Comparison of ENCODE assay signal across 8 cellular contexts in the genomic region with DNA sequence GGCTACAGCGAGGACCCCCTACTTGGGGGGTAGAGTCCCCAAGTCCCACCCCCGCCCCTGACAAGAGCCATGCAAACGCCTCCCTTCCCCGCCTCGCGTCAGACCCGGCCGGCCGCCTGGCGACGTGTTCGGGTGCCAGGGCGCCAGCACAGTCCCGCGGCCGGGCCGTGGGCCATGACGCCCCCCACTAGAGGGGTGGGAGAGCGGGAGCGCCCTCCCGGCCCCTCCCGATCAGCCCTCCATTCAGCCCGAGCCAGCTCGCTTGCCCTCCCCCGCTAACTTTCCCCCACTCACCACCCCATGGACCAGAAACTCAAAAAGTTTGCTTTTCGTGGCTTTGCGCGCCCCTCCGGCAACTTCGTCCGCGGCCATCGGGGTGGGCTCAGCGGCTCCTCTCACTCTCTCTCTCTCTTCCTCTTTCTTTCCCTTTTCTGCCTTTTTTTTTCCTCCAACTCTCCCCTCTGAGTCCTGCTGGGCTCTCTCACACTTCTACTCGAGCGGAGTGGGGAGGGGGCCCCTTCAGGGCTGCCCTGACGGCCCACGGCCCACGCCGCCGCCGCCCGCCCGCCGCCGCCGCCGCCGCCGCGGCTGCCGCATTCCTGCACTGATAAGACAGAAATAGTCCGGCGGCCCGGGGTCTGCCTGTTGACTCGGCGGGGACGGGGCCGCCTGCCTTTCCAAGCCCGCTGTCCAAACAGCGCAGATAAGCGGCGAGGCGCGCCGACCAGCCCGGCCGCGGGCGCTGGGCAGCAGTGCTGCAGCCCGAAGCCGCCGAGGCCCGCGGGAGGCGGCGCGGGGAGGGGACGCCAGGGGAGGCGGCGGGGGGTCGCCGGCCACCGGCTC. TPM values are rescaled to one million over a fixed set of nuclear protein-coding genes. Genes with fewer than 3 reads are reported as not detected.
DNase-seq lines count a peak whose midpoint lies in the region; ATAC-seq and TF ChIP-seq lines count a peak whose summit lies in the region.

A gene (minus strand): TSS at position 504 of the 843 bp plus-strand sequence. CDS start 132 bp downstream, at position 372.

- no peaks in the 10 kb centered on the region for H3K9me3 ChIP-seq in subcutaneous abdominal adipose tissue (ENCODE audit: control insufficient read depth in 5 of 5, low read length in 5 of 5)

- peaks cover 41% of the 10 kb centered on the region for H3K27me3 Mint-ChIP-seq in endothelial cell (ENCODE audit: unreplicated experiment)

- no peaks in the 10 kb centered on the region for H3K36me3 ChIP-seq in subcutaneous abdominal adipose tissue (ENCODE audit: control insufficient read depth in 5 of 5, insufficient read depth in 5 of 5, low read length in 5 of 5)

- H3K27me3 ChIP-seq in HL-60 (ENCODE audit: insufficient read depth, poor library complexity, severe bottlenecking) (peaks cover 72% of the 10 kb centered on the region), subcutaneous abdominal adipose tissue (ENCODE audit: control insufficient read depth in 5 of 5, insufficient read depth in 4 of 5, low read length in 5 of 5) (peaks cover 0 to 20% (median 11%) of the 10 kb centered on the region in 5 donors)

- no peak for ATAC-seq in HG02571 (IDR thresholded peaks at IDR 0.05; ENCODE audit: unreplicated experiment)

- no peak within 1 kb of the TSS for H3K27ac Mint-ChIP-seq in endothelial cell (ENCODE audit: unreplicated experiment)

- H3K36me3 Mint-ChIP-seq in endothelial cell (ENCODE audit: low read depth, unreplicated experiment): no peaks in the 10 kb centered on the region

- H3K4me3 ChIP-seq in HL-60 (replicated peaks; ENCODE audit: insufficient read depth, low read length) (peak within 1 kb of the TSS; percentile 7; the same call in 1 of the 2 replicates), WI38 (ENCODE audit: low read depth, low read length) (peak within 1 kb of the TSS; percentile 74), subcutaneous abdominal adipose tissue (ENCODE audit: low read depth in 1 of 5, low read length in 5 of 5) (peak within 1 kb of the TSS; percentile 59 to 68 (median 65))

- peaks cover 33% of the 10 kb centered on the region for H3K4me1 Mint-ChIP-seq in endothelial cell (ENCODE audit: unreplicated experiment)

- H3K27ac ChIP-seq in HL-60 (replicated peaks) (no peak within 1 kb of the TSS), subcutaneous abdominal adipose tissue (ENCODE audit: low read depth, low read length) (peak within 1 kb of the TSS; percentile 72)

- H3K9me3 Mint-ChIP-seq in endothelial cell (ENCODE audit: unreplicated experiment): no peaks in the 10 kb centered on the region

- peak; percentile 66 for DNase-seq in Ammon's horn (ENCODE audit: low spot score)
- no peak for DNase-seq in HL-60 (ENCODE audit: low read depth in 1 of 2, low spot score in 1 of 2)
- DNase-seq in endothelial cell (ENCODE audit: low spot score): peak; percentile 72
- peak; percentile 73 for DNase-seq in medulla oblongata (ENCODE audit: extremely low spot score)
- no peak for DNase-seq in NAMALWA (ENCODE audit: low spot score)

- no peak for TF ChIP-seq CTCF in HL-60 (IDR thresholded peaks at IDR 0.05; ENCODE audit: insufficient read depth, low read length)
- TF ChIP-seq CTCF in WI38 (IDR thresholded peaks at IDR 0.05; ENCODE audit: low read depth, low read length): no peak
- TF ChIP-seq CTCF in endothelial cell (IDR thresholded peaks at IDR 0.05; ENCODE audit: unreplicated experiment): no peak

- H3K4me3 Mint-ChIP-seq in endothelial cell (ENCODE audit: unreplicated experiment): peak within 1 kb of the TSS; percentile 81

- H3K9ac ChIP-seq in subcutaneous abdominal adipose tissue (ENCODE audit: low read length in 5 of 5): peak within 1 kb of the TSS; percentile 10 to 76 (median 59)

- peaks cover 6 to 91% (median 78%) of the 10 kb centered on the region in 5 donors for H3K4me1 ChIP-seq in subcutaneous abdominal adipose tissue (ENCODE audit: control insufficient read depth in 5 of 5, insufficient read depth in 5 of 5, low read length in 5 of 5)

RNA-seq across cellular contexts. Expression of the gene that starts here (rescaled TPM):
- total RNA-seq in endothelial cell (ENCODE audit: unreplicated experiment): 5.4 TPM

Comparison
In these comparisons a context has a peak if more than half of its experiments do, and no peak if none do; other contexts are left out.
1. DNase-seq: peak in Ammon's horn (single experiment), endothelial cell (single experiment) and medulla oblongata (single experiment); none in HL-60 (0 of 2) and NAMALWA (single experiment).
2. H3K4me3 ChIP-seq: peak in every context shown above with its lines; median percentile 74 in WI38; 65 in subcutaneous abdominal adipose tissue; 7 in HL-60.